In genomic region chr20:5072756-5073153, GRCh38 we compare ENCODE assay signal across 15 cellular contexts. TPM values are rescaled to one million over a fixed set of nuclear protein-coding genes. Genes with fewer than 3 reads are reported as not detected.
A peak's percentile ranks its signal among the peaks of the same experiment; 100 is the strongest.
DNase-seq lines count a peak whose midpoint lies in the region; ATAC-seq and TF ChIP-seq lines count a peak whose summit lies in the region.
"Had no signal": no experiment of that assay in that cellular context is flagged by ENCODE, and none has a peak within 500 bp of the region (broad histone marks: within the 10 kb centered on the region; RNA-seq: fewer than 3 reads in every experiment).

No MANE protein-coding gene starts in this region.

- intact Hi-C loops in sigmoid colon (cut with DNase I): no loop called here
- intact Hi-C loops in lower leg skin (cut with DNase I; ENCODE audit: low total_unique reads): no loop called here

- H3K9me3 ChIP-seq in T-helper 17 cell (ENCODE audit: control insufficient read depth, low read length, poor library complexity, severe bottlenecking): no peaks in the 10 kb centered on the region
- no peaks in the 10 kb centered on the region for H3K9me3 ChIP-seq in sigmoid colon

- no peaks in the 10 kb centered on the region for H3K27me3 ChIP-seq in sigmoid colon

- H3K4me1 ChIP-seq in sigmoid colon: peaks cover 0 to 14% (median 12%) of the 10 kb centered on the region in 4 donors

- no peak overlapping the region for H3K4me3 Mint-ChIP-seq in T-helper 17 cell
- H3K4me3 Mint-ChIP-seq: CD8-positive, alpha-beta memory T cell; H9 had no signal

- no peaks in the 10 kb centered on the region for H3K36me3 Mint-ChIP-seq in T-helper 17 cell (ENCODE audit: low read depth)
- H3K36me3 Mint-ChIP-seq: CD8-positive, alpha-beta memory T cell had no signal

- WGBS in sigmoid colon, 2 donors: 93% methylated on average over 4 of the region's 4 CpGs
- 35 to 41% methylated on average over 4 of the region's 4 CpGs for WGBS in lower leg skin, 2 donors

- peaks cover 14% of the 10 kb centered on the region for H3K4me1 Mint-ChIP-seq in T-helper 17 cell

- H3K36me3 ChIP-seq in sigmoid colon: no peaks in the 10 kb centered on the region

- TF ChIP-seq CTCF in C4-2B (conservative IDR thresholded peaks at IDR 0.05) (no peak), fibroblast of the aortic adventitia (IDR thresholded peaks at IDR 0.05; ENCODE audit: insufficient read depth, low read length) (no peak), sigmoid colon (IDR thresholded peaks at IDR 0.05) (no peak), lower leg skin (IDR thresholded peaks at IDR 0.05) (no peak)

- TF ChIP-seq POLR2A in sigmoid colon (IDR thresholded peaks at IDR 0.05): no peak
- TF ChIP-seq POLR2A in lower leg skin (IDR thresholded peaks at IDR 0.05): no peak

- H3K27ac Mint-ChIP-seq in T-helper 17 cell: peak overlapping the region; percentile 34
- H3K27ac Mint-ChIP-seq: H9 had no signal

- DNase-seq in T-helper 17 cell (no peak), fibroblast of the aortic adventitia (ENCODE audit: low read depth) (peak; percentile 52), sigmoid colon (no peak), lower leg skin (ENCODE audit: low spot score in 2 of 2) (no peak), NCI-H146 (lab: John Stamatoyannopoulos, UW) (no peak), NCI-H446 (lab: John Stamatoyannopoulos, UW) (no peak)
- DNase-seq: activated CD4-positive, alpha-beta T cell treated with anti-CD3 and anti-CD28 coated beads for 48 hours; CD8-positive, alpha-beta memory T cell; H9; NCI-H1092; NCI-H524 treated with DMSO at 0.1 percent for 48 hours; stimulated activated naive CD8-positive, alpha-beta T cell treated with anti-CD3 and anti-CD28 coated beads, Interleukin-15, Interleukin-2, amounts not matched to agents 100 U/mL and 50 U/mL, for 24 hours; T-helper 2 cell had no signal

- TF ChIP-seq EP300 in sigmoid colon (IDR thresholded peaks at IDR 0.05): no peak

- ATAC-seq in T-helper 17 cell (no peak), GM18907 (IDR thresholded peaks at IDR 0.05; ENCODE audit: unreplicated experiment) (no peak)
- ATAC-seq: stimulated activated naive CD8-positive, alpha-beta T cell treated with anti-CD3 and anti-CD28 coated beads, Interleukin-15, Interleukin-2, amounts not matched to agents 100 U/mL and 50 U/mL, for 24 hours had no signal

- peak overlapping the region; percentile 69 for H3K27ac ChIP-seq in C4-2B
- H3K27ac ChIP-seq in sigmoid colon: peak overlapping the region; percentile 33 to 62 (median 51)

- H3K4me3 ChIP-seq in fibroblast of the aortic adventitia (ENCODE audit: low read depth, low read length) (no peak overlapping the region), sigmoid colon (no peak overlapping the region), lower leg skin (ENCODE audit: low read depth, poor library complexity, severe bottlenecking) (no peak overlapping the region)

- H3K27me3 Mint-ChIP-seq in T-helper 17 cell: no peaks in the 10 kb centered on the region
- H3K27me3 Mint-ChIP-seq: CD8-positive, alpha-beta memory T cell had no signal

RNA-seq across cellular contexts. Expression of gene TMEM230, which starts 40.1 kb away (rescaled TPM):
- total RNA-seq in T-helper 17 cell: 10 to 100 TPM; 49.9 to 50.5 TPM
- total RNA-seq in fibroblast of the aortic adventitia (ENCODE audit: low replicate concordance): 50.3 and 175 TPM in 2 replicates
- 100 to 1,000 TPM in 1 of 4 donors, 10 to 100 TPM in 3; 79.3 to 116 (median 94.0) TPM for total RNA-seq in sigmoid colon
- 100 to 1,000 TPM in 2 of 3 donors, 10 to 100 TPM in 1; 68.7 to 145 (median 119) TPM for polyA plus RNA-seq in sigmoid colon
- 10 to 100 TPM; 19.7 to 44.0 (median 35.9) TPM for total RNA-seq in lower leg skin

RNA-seq across cellular contexts. Expression of gene PCNA, which starts 47.0 kb away (rescaled TPM):
- total RNA-seq in T-helper 17 cell: 10 to 100 TPM; 29.3 to 35.4 TPM
- total RNA-seq in fibroblast of the aortic adventitia (ENCODE audit: low replicate concordance): 46.3 and 307 TPM in 2 replicates
- total RNA-seq in sigmoid colon: 10 to 100 TPM; 24.6 to 54.8 (median 40.0) TPM
- polyA plus RNA-seq in sigmoid colon: 100 to 1,000 TPM in 2 of 3 donors, 10 to 100 TPM in 1; 69.7 to 145 (median 137) TPM
- 10 to 100 TPM; 39.4 to 47.0 (median 43.4) TPM for total RNA-seq in lower leg skin

RNA-seq across cellular contexts. Expression of gene CDS2, which starts 54.1 kb away (rescaled TPM):
- total RNA-seq in T-helper 17 cell (10 to 100 TPM; 75.3 to 86.9 TPM), fibroblast of the aortic adventitia (ENCODE audit: low replicate concordance) (16.7 and 32.0 TPM in 2 replicates), sigmoid colon (10 to 100 TPM; 30.0 to 49.0 (median 36.8) TPM), lower leg skin (10 to 100 TPM; 12.3 to 16.9 (median 14.7) TPM)
- polyA plus RNA-seq in sigmoid colon: 10 to 100 TPM in 1 of 3 donors, 1 to 10 TPM in 2; 1.8 to 15.7 (median 6.7) TPM
